18 cellular contexts compared by ENCODE assay signal in the genomic region with DNA sequence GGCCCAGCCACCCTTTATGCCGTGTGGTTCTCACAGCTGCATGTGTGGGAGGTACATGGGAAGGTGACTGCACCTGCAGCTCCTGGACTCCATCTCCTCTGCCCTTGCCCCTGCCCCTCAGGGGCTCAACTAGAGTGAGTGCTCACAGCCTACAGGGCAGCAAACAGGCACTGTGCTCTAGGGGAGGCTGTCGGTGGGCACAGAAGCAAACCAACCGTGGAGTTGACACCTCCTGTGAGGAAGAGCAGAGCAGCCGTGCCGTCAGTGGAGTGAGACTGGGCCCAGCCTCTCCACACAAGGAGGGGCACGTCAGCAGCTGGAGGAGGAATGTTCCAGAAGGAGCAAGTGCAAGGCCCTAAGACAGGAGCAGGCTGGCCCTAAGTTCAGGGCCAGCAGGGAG. TPM values are rescaled to one million over a fixed set of nuclear protein-coding genes. Genes with fewer than 3 reads are reported as not detected.
DNase-seq lines count a peak whose midpoint lies in the region; ATAC-seq and TF ChIP-seq lines count a peak whose summit lies in the region.
"Had no signal": no experiment of that assay in that cellular context is flagged by ENCODE, and none has a peak within 500 bp of the region (broad histone marks: within the 10 kb centered on the region; RNA-seq: fewer than 3 reads in every experiment).

No MANE protein-coding gene starts in this region.

- H4K20me1 ChIP-seq in MM.1S (ENCODE audit: insufficient read depth, low read length): no peaks in the 10 kb centered on the region

- H3K27ac Mint-ChIP-seq in activated naive CD4-positive, alpha-beta T cell treated with anti-CD3 and anti-CD28 coated beads, Interleukin-2, amount 50 U/mL, for 24 hours: peak overlapping the region; percentile 46
- no peak overlapping the region for H3K27ac Mint-ChIP-seq in activated naive CD4-positive, alpha-beta T cell treated with anti-CD3 and anti-CD28 coated beads for 36 hours
- peak overlapping the region; percentile 72 for H3K27ac Mint-ChIP-seq in memory B cell
- peak overlapping the region; percentile 92 for H3K27ac Mint-ChIP-seq in stimulated activated naive B cell treated with anti-CD40 and anti-IgM and Interleukin-4, amounts not matched to agents 10 μg/mL and 1 μg/mL and 100 μg/mL, for 72 hours

- TF ChIP-seq CTCF in MM.1S (IDR thresholded peaks at IDR 0.05; ENCODE audit: low read length): no peak

- H3K4me3 Mint-ChIP-seq in activated naive CD4-positive, alpha-beta T cell treated with anti-CD3 and anti-CD28 coated beads, Interleukin-2, amount 50 U/mL, for 24 hours: no peak overlapping the region
- no peak overlapping the region for H3K4me3 Mint-ChIP-seq in activated naive CD4-positive, alpha-beta T cell treated with anti-CD3 and anti-CD28 coated beads for 36 hours
- peak overlapping the region; percentile 47 for H3K4me3 Mint-ChIP-seq in memory B cell
- H3K4me3 Mint-ChIP-seq in stimulated activated naive B cell treated with anti-CD40 and anti-IgM and Interleukin-4, amounts not matched to agents 10 μg/mL and 1 μg/mL and 100 μg/mL, for 72 hours: peak overlapping the region; percentile 33 to 50
- H3K4me3 Mint-ChIP-seq: CD4-positive, alpha-beta memory T cell had no signal

- CTCF ChIA-PET in activated naive CD4-positive, alpha-beta T cell treated with anti-CD3 and anti-CD28 coated beads for 36 hours (lab: Charles Lee): no interaction called here

- no peak overlapping the region for H3K9ac ChIP-seq in MM.1S (ENCODE audit: low read length)
- H3K9ac ChIP-seq: GM23248 had no signal

- no peak overlapping the region for H2AFZ ChIP-seq in MM.1S (ENCODE audit: low read length)
- H2AFZ ChIP-seq: GM23248 had no signal

- no peak for DNase-seq in activated naive CD4-positive, alpha-beta T cell treated with anti-CD3 and anti-CD28 coated beads for 36 hours
- no peak for DNase-seq in MM.1S
- no peak for DNase-seq in memory B cell (ENCODE audit: low spot score in 2 of 2)
- no peak for DNase-seq in stimulated activated naive B cell treated with anti-CD40 and anti-IgM and Interleukin-4, amounts not matched to agents 10 μg/mL and 1 μg/mL and 100 μg/mL, for 72 hours
- DNase-seq in amygdala (lab: John Stamatoyannopoulos, UW): no peak
- DNase-seq in activated CD4-positive, CD25-positive, alpha-beta regulatory T cell (lab: John Stamatoyannopoulos, UW): no peak
- DNase-seq: AML-193, DMS79 treated with DMSO at 0.1 percent for 48 hours, GM23248, NCI-H1092, NCI-H1694, NCI-H2107, NCI-H345, NCI-H69, PC-3 had no signal

- no peaks in the 10 kb centered on the region for H3K9me3 Mint-ChIP-seq in activated naive CD4-positive, alpha-beta T cell treated with anti-CD3 and anti-CD28 coated beads, Interleukin-2, amount 50 U/mL, for 24 hours
- H3K9me3 Mint-ChIP-seq in activated naive CD4-positive, alpha-beta T cell treated with anti-CD3 and anti-CD28 coated beads for 36 hours: no peaks in the 10 kb centered on the region
- H3K9me3 Mint-ChIP-seq in memory B cell: no peaks in the 10 kb centered on the region
- H3K9me3 Mint-ChIP-seq in stimulated activated naive B cell treated with anti-CD40 and anti-IgM and Interleukin-4, amounts not matched to agents 10 μg/mL and 1 μg/mL and 100 μg/mL, for 72 hours: no peaks in the 10 kb centered on the region

- H3K27ac ChIP-seq in MM.1S (ENCODE audit: low read length): peak overlapping the region; percentile 96; the same call in 1 of the 2 replicates
- H3K27ac ChIP-seq: GM23248 had no signal

- H3K27me3 ChIP-seq in MM.1S (replicated peaks; ENCODE audit: insufficient read depth, low read length): no peaks in the 10 kb centered on the region

- H3K4me2 ChIP-seq in MM.1S (ENCODE audit: low read depth, low read length): no peak overlapping the region

- no peaks in the 10 kb centered on the region for H3K4me1 Mint-ChIP-seq in activated naive CD4-positive, alpha-beta T cell treated with anti-CD3 and anti-CD28 coated beads, Interleukin-2, amount 50 U/mL, for 24 hours
- H3K4me1 Mint-ChIP-seq in activated naive CD4-positive, alpha-beta T cell treated with anti-CD3 and anti-CD28 coated beads for 36 hours (ENCODE audit: low read depth): peaks cover 2% of the 10 kb centered on the region
- H3K4me1 Mint-ChIP-seq in memory B cell: peaks cover 20% of the 10 kb centered on the region
- peaks cover 28 to 33% of the 10 kb centered on the region in 2 donors for H3K4me1 Mint-ChIP-seq in stimulated activated naive B cell treated with anti-CD40 and anti-IgM and Interleukin-4, amounts not matched to agents 10 μg/mL and 1 μg/mL and 100 μg/mL, for 72 hours

- no peaks in the 10 kb centered on the region for H3K9me3 ChIP-seq in MM.1S (replicated peaks; ENCODE audit: insufficient read depth, low read length)

- peaks cover 39% of the 10 kb centered on the region for H3K4me1 ChIP-seq in MM.1S (ENCODE audit: low read length)

- peaks cover 29% of the 10 kb centered on the region for H3F3A ChIP-seq in MM.1S (ENCODE audit: insufficient read depth, low read length)

- no peak overlapping the region for H3K4me3 ChIP-seq in MM.1S (ENCODE audit: low read length)
- H3K4me3 ChIP-seq: GM23248 had no signal

- peaks cover 6% of the 10 kb centered on the region for H3K36me3 Mint-ChIP-seq in activated naive CD4-positive, alpha-beta T cell treated with anti-CD3 and anti-CD28 coated beads, Interleukin-2, amount 50 U/mL, for 24 hours
- peaks cover 7% of the 10 kb centered on the region for H3K36me3 Mint-ChIP-seq in activated naive CD4-positive, alpha-beta T cell treated with anti-CD3 and anti-CD28 coated beads for 36 hours (ENCODE audit: low read depth)
- peaks cover 7% of the 10 kb centered on the region for H3K36me3 Mint-ChIP-seq in memory B cell
- H3K36me3 Mint-ChIP-seq in stimulated activated naive B cell treated with anti-CD40 and anti-IgM and Interleukin-4, amounts not matched to agents 10 μg/mL and 1 μg/mL and 100 μg/mL, for 72 hours: peaks cover 32 to 37% of the 10 kb centered on the region in 2 donors

- H3K27me3 Mint-ChIP-seq in activated naive CD4-positive, alpha-beta T cell treated with anti-CD3 and anti-CD28 coated beads, Interleukin-2, amount 50 U/mL, for 24 hours: no peaks in the 10 kb centered on the region
- no peaks in the 10 kb centered on the region for H3K27me3 Mint-ChIP-seq in activated naive CD4-positive, alpha-beta T cell treated with anti-CD3 and anti-CD28 coated beads for 36 hours (ENCODE audit: low read depth)
- no peaks in the 10 kb centered on the region for H3K27me3 Mint-ChIP-seq in memory B cell
- no peaks in the 10 kb centered on the region for H3K27me3 Mint-ChIP-seq in stimulated activated naive B cell treated with anti-CD40 and anti-IgM and Interleukin-4, amounts not matched to agents 10 μg/mL and 1 μg/mL and 100 μg/mL, for 72 hours
- H3K27me3 Mint-ChIP-seq: CD4-positive, alpha-beta memory T cell had no signal

- H3K9me2 ChIP-seq in MM.1S (replicated peaks; ENCODE audit: insufficient read depth, low read length): no peaks in the 10 kb centered on the region

- 0 out of 2 replicates have a peak, but pooled peaks cover 3% of the 10 kb centered on the region for H3K36me3 ChIP-seq in MM.1S (replicated peaks; ENCODE audit: insufficient read depth, low read length)

- intact Hi-C loops in activated naive CD4-positive, alpha-beta T cell treated with anti-CD3 and anti-CD28 coated beads for 36 hours (cut with micrococcal nuclease): no loop called here

- H3K79me2 ChIP-seq in MM.1S (ENCODE audit: low read length): peaks cover 15% of the 10 kb centered on the region

- no peak for ATAC-seq in memory B cell (ENCODE audit: low read depth)
- ATAC-seq in stimulated activated naive B cell treated with anti-CD40 and anti-IgM and Interleukin-4, amounts not matched to agents 10 μg/mL and 1 μg/mL and 100 μg/mL, for 72 hours (replicated peaks): peak; percentile 4 to 18
- ATAC-seq: PC-3 had no signal

RNA-seq across cellular contexts. Expression of a gene that starts 32.7 kb away (rescaled TPM):
- not detected for total RNA-seq in activated naive CD4-positive, alpha-beta T cell treated with anti-CD3 and anti-CD28 coated beads for 36 hours
- total RNA-seq: CD4-positive, alpha-beta memory T cell; GM23248; HT1080 had no signal

RNA-seq across cellular contexts. Expression of a gene that starts 52.4 kb away (rescaled TPM):
- 100 to 1,000 TPM; 328 to 353 TPM for total RNA-seq in activated naive CD4-positive, alpha-beta T cell treated with anti-CD3 and anti-CD28 coated beads for 36 hours

Comparison
In these comparisons a context has a peak if more than half of its experiments do, and no peak if none do; other contexts are left out.
1. H3K4me3 Mint-ChIP-seq: peak in memory B cell (single experiment) and stimulated activated naive B cell treated with anti-CD40 and anti-IgM and Interleukin-4, amounts not matched to agents 10 μg/mL and 1 μg/mL and 100 μg/mL, for 72 hours (2 of 2); none in activated naive CD4-positive, alpha-beta T cell treated with anti-CD3 and anti-CD28 coated beads, Interleukin-2, amount 50 U/mL, for 24 hours (single experiment) and activated naive CD4-positive, alpha-beta T cell treated with anti-CD3 and anti-CD28 coated beads for 36 hours (single experiment).